ENCODE assay signal across 16 cellular contexts in the genomic region with DNA sequence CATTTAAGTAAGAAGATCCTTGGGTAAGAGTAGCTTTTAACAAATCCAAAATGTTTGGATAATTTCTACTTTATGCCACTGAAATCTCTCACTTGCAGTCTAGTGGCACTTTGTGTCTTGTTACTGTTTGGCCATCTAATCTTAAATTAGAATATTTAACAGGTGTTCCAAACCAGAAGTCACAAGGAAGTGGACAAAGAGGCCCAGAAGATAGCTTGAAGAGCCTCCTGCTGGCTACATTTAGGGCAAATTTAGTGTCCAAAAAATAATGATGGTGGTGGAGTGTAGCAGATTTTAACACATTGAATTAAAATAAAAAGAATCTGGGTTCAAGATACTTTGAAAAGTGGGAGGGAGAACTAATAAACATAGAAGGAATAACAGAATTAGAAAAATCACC.
DNase-seq lines count a peak whose midpoint lies in the region; ATAC-seq and TF ChIP-seq lines count a peak whose summit lies in the region.
"Had no signal": no experiment of that assay in that cellular context is flagged by ENCODE, and none has a peak within 500 bp of the region (broad histone marks: within the 10 kb centered on the region; RNA-seq: fewer than 3 reads in every experiment).

No MANE protein-coding gene starts in this region.

- H3K4me3 Mint-ChIP-seq in endothelial cell (ENCODE audit: unreplicated experiment) = no peak overlapping the region
- H3K4me3 Mint-ChIP-seq in stimulated activated naive B cell treated with anti-CD40 and anti-IgM and Interleukin-4, amounts not matched to agents 10 μg/mL and 1 μg/mL and 100 μg/mL, for 72 hours = no peak overlapping the region
- H3K4me3 Mint-ChIP-seq: naive B cell had no signal

- ATAC-seq in gastrocnemius medialis = peak in 1 of 2 donors; percentile 34
- no peak for ATAC-seq in stimulated activated naive CD8-positive, alpha-beta T cell treated with anti-CD3 and anti-CD28 coated beads, Interleukin-15, Interleukin-2, amounts not matched to agents 100 U/mL and 50 U/mL, for 24 hours
- no peak for ATAC-seq in stimulated activated naive B cell treated with anti-CD40 and anti-IgM and Interleukin-4, amounts not matched to agents 10 μg/mL and 1 μg/mL and 100 μg/mL, for 72 hours (replicated peaks)

- TF ChIP-seq CTCF in GM12872 (IDR thresholded peaks at IDR 0.05; ENCODE audit: insufficient read depth, low read depth, low read length) (peak; percentile 15; the same call in 1 of the 3 replicates), MM.1S (IDR thresholded peaks at IDR 0.05; ENCODE audit: low read length) (peak; percentile 47), endothelial cell (IDR thresholded peaks at IDR 0.05; ENCODE audit: unreplicated experiment) (no peak), gastrocnemius medialis (IDR thresholded peaks at IDR 0.05 in 4 of 5, conservative IDR thresholded peaks at IDR 0.05 in 1 of 5) (peak in 4 of 5 experiments; percentile 4 to 39 (median 22))

- H3K27me3 Mint-ChIP-seq in endothelial cell (ENCODE audit: unreplicated experiment) = peaks cover 2% of the 10 kb centered on the region
- no peaks in the 10 kb centered on the region for H3K27me3 Mint-ChIP-seq in stimulated activated naive B cell treated with anti-CD40 and anti-IgM and Interleukin-4, amounts not matched to agents 10 μg/mL and 1 μg/mL and 100 μg/mL, for 72 hours
- H3K27me3 Mint-ChIP-seq: naive B cell had no signal

- H3K36me3 ChIP-seq in MM.1S (replicated peaks; ENCODE audit: insufficient read depth, low read length) = no peaks in the 10 kb centered on the region
- no peaks in the 10 kb centered on the region for H3K36me3 ChIP-seq in gastrocnemius medialis
- H3K36me3 ChIP-seq: prostate gland had no signal

- no peaks in the 10 kb centered on the region for H4K20me1 ChIP-seq in MM.1S (ENCODE audit: insufficient read depth, low read length)
- H4K20me1 ChIP-seq: BLaER1 had no signal

- no peak overlapping the region for H2AFZ ChIP-seq in MM.1S (ENCODE audit: low read length)

- no peak overlapping the region; the same call in 1 of the 2 replicates for H3K27ac ChIP-seq in MM.1S (ENCODE audit: low read length)
- peak overlapping the region in 2 of 4 donors; percentile 6 to 46 for H3K27ac ChIP-seq in gastrocnemius medialis
- H3K27ac ChIP-seq: BLaER1, prostate gland had no signal

- H3K79me2 ChIP-seq in MM.1S (ENCODE audit: low read length) = peaks cover 79% of the 10 kb centered on the region

- no peak overlapping the region for H3K4me2 ChIP-seq in MM.1S (ENCODE audit: low read depth, low read length)
- H3K4me2 ChIP-seq: BLaER1 had no signal

- H3K9ac ChIP-seq in MM.1S (ENCODE audit: low read length) = no peak overlapping the region
- H3K9ac ChIP-seq: BLaER1 had no signal

- peaks cover 38% of the 10 kb centered on the region for H3K4me1 ChIP-seq in MM.1S (ENCODE audit: low read length)
- H3K4me1 ChIP-seq in gastrocnemius medialis = peaks cover 80 to 84% of the 10 kb centered on the region in 2 donors
- H3K4me1 ChIP-seq: BLaER1, prostate gland had no signal

- no peaks in the 10 kb centered on the region for H3K9me3 Mint-ChIP-seq in endothelial cell (ENCODE audit: unreplicated experiment)
- H3K9me3 Mint-ChIP-seq in stimulated activated naive B cell treated with anti-CD40 and anti-IgM and Interleukin-4, amounts not matched to agents 10 μg/mL and 1 μg/mL and 100 μg/mL, for 72 hours = no peaks in the 10 kb centered on the region
- H3K9me3 Mint-ChIP-seq: naive B cell had no signal

- no peak overlapping the region for H3K4me3 ChIP-seq in MM.1S (ENCODE audit: low read length)
- no peak overlapping the region for H3K4me3 ChIP-seq in gastrocnemius medialis
- H3K4me3 ChIP-seq: BLaER1, prostate gland had no signal

- DNase-seq in MM.1S (peak; percentile 40), endothelial cell (ENCODE audit: low spot score) (no peak), gastrocnemius medialis (no peak), SHP77 treated with DMSO at 0.1 percent for 48 hours (lab: John Stamatoyannopoulos, UW) (no peak)
- DNase-seq in stimulated activated naive CD8-positive, alpha-beta T cell treated with anti-CD3 and anti-CD28 coated beads, Interleukin-15, Interleukin-2, amounts not matched to agents 100 U/mL and 50 U/mL, for 24 hours = no peak
- DNase-seq in stimulated activated naive B cell treated with anti-CD40 and anti-IgM and Interleukin-4, amounts not matched to agents 10 μg/mL and 1 μg/mL and 100 μg/mL, for 72 hours = no peak
- DNase-seq: activated CD4-positive, CD25-positive, alpha-beta regulatory T cell; DMS 273 treated with DMSO at 0.1 percent for 48 hours; GF-D8; naive B cell; NCI-H1417; NCI-H226; Right ventricle myocardium superior had no signal

- H3K36me3 Mint-ChIP-seq in endothelial cell (ENCODE audit: low read depth, unreplicated experiment) = peaks cover 16% of the 10 kb centered on the region
- peaks cover 6% of the 10 kb centered on the region in 2 donors for H3K36me3 Mint-ChIP-seq in stimulated activated naive B cell treated with anti-CD40 and anti-IgM and Interleukin-4, amounts not matched to agents 10 μg/mL and 1 μg/mL and 100 μg/mL, for 72 hours
- H3K36me3 Mint-ChIP-seq: naive B cell had no signal

- intact Hi-C loops in gastrocnemius medialis (cut with DNase I; ENCODE audit: low total_unique reads) = loop anchor here (5.0 kb wide), 1 partner anchor 234 kb away; no protein-coding TSS in a partner anchor

- no peaks in the 10 kb centered on the region for H3K9me2 ChIP-seq in MM.1S (replicated peaks; ENCODE audit: insufficient read depth, low read length)

- no peaks in the 10 kb centered on the region for H3K27me3 ChIP-seq in MM.1S (replicated peaks; ENCODE audit: insufficient read depth, low read length)
- no peaks in the 10 kb centered on the region for H3K27me3 ChIP-seq in gastrocnemius medialis
- H3K27me3 ChIP-seq: BLaER1 had no signal

- peaks cover 24% of the 10 kb centered on the region for H3K4me1 Mint-ChIP-seq in endothelial cell (ENCODE audit: unreplicated experiment)
- H3K4me1 Mint-ChIP-seq in stimulated activated naive B cell treated with anti-CD40 and anti-IgM and Interleukin-4, amounts not matched to agents 10 μg/mL and 1 μg/mL and 100 μg/mL, for 72 hours = peaks cover 13 to 16% of the 10 kb centered on the region in 2 donors
- H3K4me1 Mint-ChIP-seq: naive B cell had no signal

- no peak for TF ChIP-seq POLR2A in gastrocnemius medialis (IDR thresholded peaks at IDR 0.05)

- H3K9me3 ChIP-seq in MM.1S (replicated peaks; ENCODE audit: insufficient read depth, low read length) (no peaks in the 10 kb centered on the region), gastrocnemius medialis (no peaks in the 10 kb centered on the region)
- H3K9me3 ChIP-seq: BLaER1, prostate gland had no signal

- in situ Hi-C loops in gastrocnemius medialis (cut with MboI; ENCODE audit: low sequenced_read_pairs in 4 of 4) = no loop called here

- H3K27ac Mint-ChIP-seq in endothelial cell (ENCODE audit: unreplicated experiment) = peak overlapping the region; percentile 54
- no peak overlapping the region for H3K27ac Mint-ChIP-seq in stimulated activated naive B cell treated with anti-CD40 and anti-IgM and Interleukin-4, amounts not matched to agents 10 μg/mL and 1 μg/mL and 100 μg/mL, for 72 hours

- H3F3A ChIP-seq in MM.1S (ENCODE audit: insufficient read depth, low read length) = peaks cover 4% of the 10 kb centered on the region; the same call in 1 of the 2 replicates
